19 cellular contexts compared by ENCODE assay signal in the genomic region with DNA sequence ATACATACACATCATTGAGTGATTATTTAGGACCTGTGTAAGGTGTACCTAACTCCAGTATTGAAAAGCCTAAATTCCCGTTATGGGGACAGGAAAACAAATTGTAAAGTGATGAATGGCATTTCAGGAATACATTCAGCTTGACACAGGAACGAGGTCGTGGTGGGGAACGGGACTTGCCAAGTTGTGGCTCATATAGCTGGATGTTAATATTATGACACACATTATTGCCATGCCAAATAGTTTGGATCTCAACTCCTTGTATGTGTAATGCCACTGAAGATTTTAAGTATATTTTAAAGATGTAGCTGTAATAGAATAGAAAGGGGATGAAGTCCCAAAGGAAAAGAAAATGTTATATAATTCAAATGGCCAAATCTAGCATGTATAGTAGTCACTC.
"Had no signal": no experiment of that assay in that cellular context is flagged by ENCODE, and none has a peak within 500 bp of the region (broad histone marks: within the 10 kb centered on the region; RNA-seq: fewer than 3 reads in every experiment).

No MANE protein-coding gene starts in this region.

- H3K9me3 Mint-ChIP-seq: type B pancreatic cell had no signal

- H3K36me3 ChIP-seq: esophagus squamous epithelium, gastrocnemius medialis, heart right ventricle, neutrophil, stomach, thyroid gland had no signal

- H3K27me3 Mint-ChIP-seq: dendritic cell treated with granulocyte-macrophage colony-stimulating factor and Interleukin-4, amounts not matched to agents 40 ng/mL and 50 ng/mL, for 4 days; type B pancreatic cell had no signal

- ATAC-seq: gastrocnemius medialis; heart right ventricle; left lobe of liver; mucosa of descending colon; naive thymus-derived CD8-positive, alpha-beta T cell; sciatic nerve had no signal

- H3K9me3 ChIP-seq: esophagus squamous epithelium, gastrocnemius medialis, heart right ventricle, mucosa of descending colon, neutrophil, stomach, thyroid gland had no signal

- H3K27ac Mint-ChIP-seq: dendritic cell treated with granulocyte-macrophage colony-stimulating factor and Interleukin-4, amounts not matched to agents 40 ng/mL and 50 ng/mL, for 4 days; naive thymus-derived CD8-positive, alpha-beta T cell; type B pancreatic cell had no signal

- H3K36me3 Mint-ChIP-seq: naive thymus-derived CD8-positive, alpha-beta T cell had no signal

- H3K4me1 ChIP-seq: esophagus squamous epithelium, gastrocnemius medialis, heart right ventricle, stomach, thyroid gland had no signal

- H3K27me3 ChIP-seq: esophagus squamous epithelium, gastrocnemius medialis, heart right ventricle, neutrophil, stomach, thyroid gland had no signal

- H3K4me3 Mint-ChIP-seq: dendritic cell treated with granulocyte-macrophage colony-stimulating factor and Interleukin-4, amounts not matched to agents 40 ng/mL and 50 ng/mL, for 4 days; naive thymus-derived CD8-positive, alpha-beta T cell; type B pancreatic cell had no signal

- H3K4me1 Mint-ChIP-seq: naive thymus-derived CD8-positive, alpha-beta T cell had no signal

- H3K4me3 ChIP-seq: esophagus squamous epithelium, gastrocnemius medialis, heart right ventricle, mucosa of descending colon, skin epidermis, stomach, thyroid gland had no signal

- FAIRE-seq: colon, urothelium cell line had no signal

- DNase-seq: esophagus squamous epithelium; gastrocnemius medialis; heart right ventricle; hypothalamus; islet precursor cell; mucosa of descending colon; naive thymus-derived CD8-positive, alpha-beta T cell; stimulated activated CD4-positive, alpha-beta T cell treated with anti-CD3 and anti-CD28 coated beads, Interleukin-2, amount 100 ng/mL, for 24 hours; stimulated activated naive CD4-positive, alpha-beta T cell; stomach; thyroid gland had no signal

- H3K27ac ChIP-seq: esophagus squamous epithelium, gastrocnemius medialis, heart right ventricle, neutrophil, skin epidermis, stomach, thyroid gland had no signal
